ENCODE assay signal across 8 cellular contexts in the genomic region with DNA sequence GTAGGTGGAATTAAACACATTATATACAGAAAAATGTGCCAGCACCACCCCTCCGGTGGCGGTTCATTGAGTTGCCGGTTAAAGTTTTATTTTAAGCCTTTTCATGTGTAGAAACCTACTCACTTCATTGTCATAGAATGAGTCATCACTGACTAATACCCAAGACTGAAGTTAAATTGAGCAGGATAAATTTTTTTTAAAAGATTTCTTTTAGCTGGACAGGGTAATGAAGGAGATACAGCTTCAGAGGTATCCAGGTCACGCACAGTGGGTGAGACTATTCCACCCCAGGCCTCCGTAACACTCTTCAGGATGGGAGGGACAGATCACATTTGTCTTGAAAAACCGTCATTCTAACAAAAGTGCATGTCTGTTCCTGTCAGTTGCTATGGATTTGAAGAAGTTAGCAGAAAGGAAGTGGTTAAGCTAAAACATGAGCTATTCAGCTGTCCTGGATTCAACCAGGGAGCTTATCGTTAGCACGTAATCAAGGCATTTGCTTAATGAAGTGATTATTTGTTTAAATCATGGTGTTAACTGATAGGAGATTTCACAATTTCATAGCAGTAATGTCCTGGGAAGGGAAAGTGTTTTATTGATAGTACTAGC. TPM values are rescaled to one million over a fixed set of nuclear protein-coding genes. Genes with fewer than 3 reads are reported as not detected.
DNase-seq lines count a peak whose midpoint lies in the region; ATAC-seq, FAIRE-seq and TF ChIP-seq lines count a peak whose summit lies in the region.

No MANE protein-coding gene starts in this region.

- peak overlapping the region; percentile 27 to 77 for H3K4me3 Mint-ChIP-seq in activated T-cell treated with anti-CD3 and anti-CD28 coated beads, Interleukin-2, amount 50 U/mL, for 72 hours

- peak; percentile 89 for ATAC-seq in GM21723 (IDR thresholded peaks at IDR 0.05; ENCODE audit: unreplicated experiment)
- peak; percentile 84 for ATAC-seq in activated T-cell treated with anti-CD3 and anti-CD28 coated beads, Interleukin-2, amount 50 U/mL, for 72 hours (replicated peaks in 1 of 2)

- no peak for FAIRE-seq in HTR-8/SVneo (lab: Jason Lieb, UNC)

- peaks cover 0 to 3% of the 10 kb centered on the region in 2 donors for H3K9me3 Mint-ChIP-seq in activated T-cell treated with anti-CD3 and anti-CD28 coated beads, Interleukin-2, amount 50 U/mL, for 72 hours

- whole genome bisulfite sequencing in prostate gland: 58% methylated on average over 8 of the region's 8 CpGs

- TF ChIP-seq CTCF in GM10248 (IDR thresholded peaks at IDR 0.05; ENCODE audit: control extremely low read depth, extremely low read depth, low read depth, missing control alignments) (no peak), prostate gland (IDR thresholded peaks at IDR 0.05) (no peak)

- no peaks in the 10 kb centered on the region for H3K27me3 Mint-ChIP-seq in activated T-cell treated with anti-CD3 and anti-CD28 coated beads, Interleukin-2, amount 50 U/mL, for 72 hours (ENCODE audit: low read depth)

- DNase-seq in GM10248 (ENCODE audit: extremely low spot score) (peak; percentile 73), HTR-8/SVneo (ENCODE audit: insufficient read length, low spot score) (peak; percentile 78), kidney tubule cell (ENCODE audit: low spot score) (peak; percentile 95), prostate gland (ENCODE audit: low spot score) (no peak), NCI-H345 treated with DMSO at 0.1 percent for 48 hours (lab: John Stamatoyannopoulos, UW; ENCODE audit: unreplicated experiment) (no peak)
- peak; percentile 50 to 52 for DNase-seq in activated T-cell treated with anti-CD3 and anti-CD28 coated beads, Interleukin-2, amount 50 U/mL, for 72 hours
- no peak for DNase-seq in effector memory CD4-positive, alpha-beta T cell

- POLR2A ChIA-PET in GM10248 (lab: Yijun Ruan, JAX): interaction anchor here (1.0 kb wide), 1 partner anchor 22 kb away, joined by 7 read pairs; no protein-coding TSS in a partner anchor

- H3K27me3 ChIP-seq in prostate gland (replicated peaks; ENCODE audit: insufficient read depth): no peaks in the 10 kb centered on the region
- H3K27me3 ChIP-seq in effector memory CD4-positive, alpha-beta T cell (replicated peaks; ENCODE audit: control insufficient read depth, insufficient read depth, low read length, poor library complexity, severe bottlenecking): no peaks in the 10 kb centered on the region

- no peak overlapping the region for H3K27ac ChIP-seq in prostate gland
- H3K27ac ChIP-seq in effector memory CD4-positive, alpha-beta T cell (ENCODE audit: insufficient read depth, low read length, poor library complexity, severe bottlenecking): no peak overlapping the region

- H3K4me1 Mint-ChIP-seq in activated T-cell treated with anti-CD3 and anti-CD28 coated beads, Interleukin-2, amount 50 U/mL, for 72 hours (ENCODE audit: low read depth): peaks cover 41% of the 10 kb centered on the region

- H3K9me3 ChIP-seq in prostate gland: no peaks in the 10 kb centered on the region
- no peaks in the 10 kb centered on the region for H3K9me3 ChIP-seq in effector memory CD4-positive, alpha-beta T cell (ENCODE audit: control insufficient read depth, low read length)

- peaks cover 5 to 27% of the 10 kb centered on the region in 2 donors for H3K36me3 ChIP-seq in prostate gland
- H3K36me3 ChIP-seq in effector memory CD4-positive, alpha-beta T cell (ENCODE audit: control insufficient read depth, insufficient read depth, low read length): peaks cover 91% of the 10 kb centered on the region

- peak overlapping the region; percentile 58 for H3K27ac Mint-ChIP-seq in activated T-cell treated with anti-CD3 and anti-CD28 coated beads, Interleukin-2, amount 50 U/mL, for 72 hours

- CTCF ChIA-PET in GM10248 (lab: Yijun Ruan, JAX): interaction anchor here (0.7 to 3.0 kb wide), 9 partner anchors 9 to 178 kb away, joined by 3 to 14 read pairs (median 3); no protein-coding TSS in a partner anchor

- H3K4me1 ChIP-seq in prostate gland (replicated peaks): no peaks in the 10 kb centered on the region
- no peaks in the 10 kb centered on the region for H3K4me1 ChIP-seq in effector memory CD4-positive, alpha-beta T cell (ENCODE audit: control insufficient read depth, insufficient read depth, low read length, poor library complexity, severe bottlenecking)

- intact Hi-C loops in prostate gland (cut with DNase I): no loop called here

- peaks cover 27 to 41% of the 10 kb centered on the region in 2 donors for H3K36me3 Mint-ChIP-seq in activated T-cell treated with anti-CD3 and anti-CD28 coated beads, Interleukin-2, amount 50 U/mL, for 72 hours (ENCODE audit: insufficient read depth in 2 of 2)

- no peak for TF ChIP-seq POLR2A in prostate gland (IDR thresholded peaks at IDR 0.05)

- H3K4me3 ChIP-seq in prostate gland: no peak overlapping the region
- H3K4me3 ChIP-seq in effector memory CD4-positive, alpha-beta T cell (ENCODE audit: insufficient read depth, low read depth, low read length, poor library complexity, severe bottlenecking): no peak overlapping the region

RNA-seq across cellular contexts. Expression of gene WHAMM, which starts 23.3 kb away (rescaled TPM):
- total RNA-seq in activated T-cell treated with anti-CD3 and anti-CD28 coated beads, Interleukin-2, amount 50 U/mL, for 72 hours: 1 to 10 TPM; 5.9 to 8.2 TPM
- 10 to 100 TPM; 12.5 to 13.5 TPM for total RNA-seq in prostate gland

RNA-seq across cellular contexts. Expression of gene FSD2, which starts 26.8 kb away (rescaled TPM):
- total RNA-seq in activated T-cell treated with anti-CD3 and anti-CD28 coated beads, Interleukin-2, amount 50 U/mL, for 72 hours: not detected
- under 1 TPM in 1 of 2 donors, not detected in 1; 0.05 TPM for total RNA-seq in prostate gland

Comparison
In these comparisons a context has a peak if more than half of its experiments do, and no peak if none do; other contexts are left out.
1. DNase-seq: peak in GM10248 (single experiment), HTR-8/SVneo (single experiment), activated T-cell treated with anti-CD3 and anti-CD28 coated beads, Interleukin-2, amount 50 U/mL, for 72 hours (2 of 2) and kidney tubule cell (single experiment); none in prostate gland (single experiment), effector memory CD4-positive, alpha-beta T cell (0 of 3) and NCI-H345 treated with DMSO at 0.1 percent for 48 hours (single experiment).